ENCODE assay signal across 1 cellular context in the genomic region with DNA sequence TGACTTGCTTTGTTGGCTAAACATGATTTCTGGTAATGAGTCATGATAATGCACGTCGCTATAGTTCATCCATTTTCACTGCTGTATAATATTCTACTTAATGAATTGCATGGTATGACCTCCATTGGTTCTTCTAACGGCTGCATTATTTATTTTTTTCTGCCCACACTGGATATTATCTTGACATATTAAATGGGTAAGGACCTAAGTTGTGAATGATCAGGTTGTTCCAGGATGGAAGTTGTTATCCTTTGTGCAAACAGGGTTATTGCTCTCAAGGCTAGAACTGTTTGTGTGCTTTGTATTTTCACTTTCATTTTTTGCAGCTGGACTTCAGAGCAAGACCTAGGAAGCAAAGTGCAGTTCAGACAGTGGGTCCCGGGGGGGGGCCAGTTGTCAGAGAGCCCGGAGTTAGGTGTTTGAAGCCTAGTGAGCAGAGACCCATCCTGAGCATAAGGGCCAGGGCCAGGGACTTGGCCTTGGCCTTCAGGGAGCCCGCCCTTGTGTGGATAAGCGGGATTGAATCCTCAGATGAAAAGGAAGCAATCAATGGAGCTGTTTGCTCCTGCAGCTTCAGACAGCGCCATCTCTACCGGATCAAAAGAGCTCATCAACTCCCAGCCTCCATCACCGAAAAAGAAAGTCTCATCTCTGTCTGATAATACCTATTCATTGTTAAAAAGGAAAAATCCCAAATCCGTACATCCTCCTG.
A peak's percentile ranks its signal among the peaks of the same experiment; 100 is the strongest.
TF ChIP-seq lines count a peak whose summit lies in the region.

No MANE protein-coding gene starts in this region.

TF ChIP-seq in HepG2, 621 proteins besides CTCF, POLR2A, EP300 and RAD21 (continued from another document and continues in another):
- TF ChIP-seq, protein P1, sequence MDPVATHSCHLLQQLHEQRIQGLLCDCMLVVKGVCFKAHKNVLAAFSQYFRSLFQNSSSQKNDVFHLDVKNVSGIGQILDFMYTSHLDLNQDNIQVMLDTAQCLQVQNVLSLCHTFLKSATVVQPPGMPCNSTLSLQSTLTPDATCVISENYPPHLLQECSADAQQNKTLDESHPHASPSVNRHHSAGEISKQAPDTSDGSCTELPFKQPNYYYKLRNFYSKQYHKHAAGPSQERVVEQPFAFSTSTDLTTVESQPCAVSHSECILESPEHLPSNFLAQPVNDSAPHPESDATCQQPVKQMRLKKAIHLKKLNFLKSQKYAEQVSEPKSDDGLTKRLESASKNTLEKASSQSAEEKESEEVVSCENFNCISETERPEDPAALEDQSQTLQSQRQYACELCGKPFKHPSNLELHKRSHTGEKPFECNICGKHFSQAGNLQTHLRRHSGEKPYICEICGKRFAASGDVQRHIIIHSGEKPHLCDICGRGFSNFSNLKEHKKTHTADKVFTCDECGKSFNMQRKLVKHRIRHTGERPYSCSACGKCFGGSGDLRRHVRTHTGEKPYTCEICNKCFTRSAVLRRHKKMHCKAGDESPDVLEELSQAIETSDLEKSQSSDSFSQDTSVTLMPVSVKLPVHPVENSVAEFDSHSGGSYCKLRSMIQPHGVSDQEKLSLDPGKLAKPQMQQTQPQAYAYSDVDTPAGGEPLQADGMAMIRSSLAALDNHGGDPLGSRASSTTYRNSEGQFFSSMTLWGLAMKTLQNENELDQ (CRISPR knock-in tag; IDR thresholded peaks at IDR 0.05; ENCODE audit: borderline replicate concordance) = no peak
- peak; percentile 49; the same call in 1 of the 2 replicates for TF ChIP-seq ZNF775 (CRISPR knock-in tag; IDR thresholded peaks at IDR 0.05; ENCODE audit: borderline replicate concordance)
- TF ChIP-seq, protein P2, sequence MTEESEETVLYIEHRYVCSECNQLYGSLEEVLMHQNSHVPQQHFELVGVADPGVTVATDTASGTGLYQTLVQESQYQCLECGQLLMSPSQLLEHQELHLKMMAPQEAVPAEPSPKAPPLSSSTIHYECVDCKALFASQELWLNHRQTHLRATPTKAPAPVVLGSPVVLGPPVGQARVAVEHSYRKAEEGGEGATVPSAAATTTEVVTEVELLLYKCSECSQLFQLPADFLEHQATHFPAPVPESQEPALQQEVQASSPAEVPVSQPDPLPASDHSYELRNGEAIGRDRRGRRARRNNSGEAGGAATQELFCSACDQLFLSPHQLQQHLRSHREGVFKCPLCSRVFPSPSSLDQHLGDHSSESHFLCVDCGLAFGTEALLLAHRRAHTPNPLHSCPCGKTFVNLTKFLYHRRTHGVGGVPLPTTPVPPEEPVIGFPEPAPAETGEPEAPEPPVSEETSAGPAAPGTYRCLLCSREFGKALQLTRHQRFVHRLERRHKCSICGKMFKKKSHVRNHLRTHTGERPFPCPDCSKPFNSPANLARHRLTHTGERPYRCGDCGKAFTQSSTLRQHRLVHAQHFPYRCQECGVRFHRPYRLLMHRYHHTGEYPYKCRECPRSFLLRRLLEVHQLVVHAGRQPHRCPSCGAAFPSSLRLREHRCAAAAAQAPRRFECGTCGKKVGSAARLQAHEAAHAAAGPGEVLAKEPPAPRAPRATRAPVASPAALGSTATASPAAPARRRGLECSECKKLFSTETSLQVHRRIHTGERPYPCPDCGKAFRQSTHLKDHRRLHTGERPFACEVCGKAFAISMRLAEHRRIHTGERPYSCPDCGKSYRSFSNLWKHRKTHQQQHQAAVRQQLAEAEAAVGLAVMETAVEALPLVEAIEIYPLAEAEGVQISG (CRISPR knock-in tag; IDR thresholded peaks at IDR 0.05) = peak; percentile 78
- TF ChIP-seq CEBPG (CRISPR knock-in tag; IDR thresholded peaks at IDR 0.05) = peak; percentile 42
- TF ChIP-seq, protein P3, sequence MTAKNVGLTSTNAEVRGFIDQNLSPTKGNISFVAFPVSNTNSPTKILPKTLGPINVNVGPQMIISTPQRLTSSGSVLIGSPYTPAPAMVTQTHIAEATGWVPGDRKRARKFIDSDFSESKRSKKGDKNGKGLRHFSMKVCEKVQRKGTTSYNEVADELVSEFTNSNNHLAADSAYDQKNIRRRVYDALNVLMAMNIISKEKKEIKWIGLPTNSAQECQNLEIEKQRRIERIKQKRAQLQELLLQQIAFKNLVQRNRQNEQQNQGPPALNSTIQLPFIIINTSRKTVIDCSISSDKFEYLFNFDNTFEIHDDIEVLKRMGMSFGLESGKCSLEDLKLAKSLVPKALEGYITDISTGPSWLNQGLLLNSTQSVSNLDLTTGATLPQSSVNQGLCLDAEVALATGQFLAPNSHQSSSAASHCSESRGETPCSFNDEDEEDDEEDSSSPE (CRISPR knock-in tag; IDR thresholded peaks at IDR 0.05) = peak; percentile 31; the same call in 1 of the 2 replicates
- TF ChIP-seq ZNF224 (CRISPR knock-in tag; IDR thresholded peaks at IDR 0.05) = peak; percentile 58; the same call in 1 of the 2 replicates
- peak; percentile 62; the same call in 1 of the 2 replicates for TF ChIP-seq FOXP1 (IDR thresholded peaks at IDR 0.05)
- TF ChIP-seq FOXP1 (CRISPR knock-in tag; IDR thresholded peaks at IDR 0.05) = peak; percentile 90
- TF ChIP-seq, protein P4, sequence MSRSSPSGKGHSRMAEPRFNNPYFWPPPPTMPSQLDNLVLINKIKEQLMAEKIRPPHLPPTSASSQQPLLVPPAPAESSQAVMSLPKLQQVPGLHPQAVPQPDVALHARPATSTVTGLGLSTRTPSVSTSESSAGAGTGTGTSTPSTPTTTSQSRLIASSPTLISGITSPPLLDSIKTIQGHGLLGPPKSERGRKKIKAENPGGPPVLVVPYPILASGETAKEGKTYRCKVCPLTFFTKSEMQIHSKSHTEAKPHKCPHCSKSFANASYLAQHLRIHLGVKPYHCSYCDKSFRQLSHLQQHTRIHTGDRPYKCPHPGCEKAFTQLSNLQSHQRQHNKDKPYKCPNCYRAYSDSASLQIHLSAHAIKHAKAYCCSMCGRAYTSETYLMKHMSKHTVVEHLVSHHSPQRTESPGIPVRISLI (CRISPR knock-in tag; IDR thresholded peaks at IDR 0.05; ENCODE audit: borderline replicate concordance) = peak; percentile 85
- TF ChIP-seq CCDC6 (CRISPR knock-in tag; IDR thresholded peaks at IDR 0.05) = 0 out of 2 replicates have a peak, but pooled peaks have one; percentile 47
- TF ChIP-seq ZNF446 (CRISPR knock-in tag; IDR thresholded peaks at IDR 0.05) = no peak
- TF ChIP-seq U2AF2 (IDR thresholded peaks at IDR 0.05; ENCODE audit: low read depth, low read length) = no peak
- peak; percentile 81 for TF ChIP-seq ZNF703 (CRISPR knock-in tag; IDR thresholded peaks at IDR 0.05; ENCODE audit: borderline replicate concordance)
- TF ChIP-seq, protein P5, sequence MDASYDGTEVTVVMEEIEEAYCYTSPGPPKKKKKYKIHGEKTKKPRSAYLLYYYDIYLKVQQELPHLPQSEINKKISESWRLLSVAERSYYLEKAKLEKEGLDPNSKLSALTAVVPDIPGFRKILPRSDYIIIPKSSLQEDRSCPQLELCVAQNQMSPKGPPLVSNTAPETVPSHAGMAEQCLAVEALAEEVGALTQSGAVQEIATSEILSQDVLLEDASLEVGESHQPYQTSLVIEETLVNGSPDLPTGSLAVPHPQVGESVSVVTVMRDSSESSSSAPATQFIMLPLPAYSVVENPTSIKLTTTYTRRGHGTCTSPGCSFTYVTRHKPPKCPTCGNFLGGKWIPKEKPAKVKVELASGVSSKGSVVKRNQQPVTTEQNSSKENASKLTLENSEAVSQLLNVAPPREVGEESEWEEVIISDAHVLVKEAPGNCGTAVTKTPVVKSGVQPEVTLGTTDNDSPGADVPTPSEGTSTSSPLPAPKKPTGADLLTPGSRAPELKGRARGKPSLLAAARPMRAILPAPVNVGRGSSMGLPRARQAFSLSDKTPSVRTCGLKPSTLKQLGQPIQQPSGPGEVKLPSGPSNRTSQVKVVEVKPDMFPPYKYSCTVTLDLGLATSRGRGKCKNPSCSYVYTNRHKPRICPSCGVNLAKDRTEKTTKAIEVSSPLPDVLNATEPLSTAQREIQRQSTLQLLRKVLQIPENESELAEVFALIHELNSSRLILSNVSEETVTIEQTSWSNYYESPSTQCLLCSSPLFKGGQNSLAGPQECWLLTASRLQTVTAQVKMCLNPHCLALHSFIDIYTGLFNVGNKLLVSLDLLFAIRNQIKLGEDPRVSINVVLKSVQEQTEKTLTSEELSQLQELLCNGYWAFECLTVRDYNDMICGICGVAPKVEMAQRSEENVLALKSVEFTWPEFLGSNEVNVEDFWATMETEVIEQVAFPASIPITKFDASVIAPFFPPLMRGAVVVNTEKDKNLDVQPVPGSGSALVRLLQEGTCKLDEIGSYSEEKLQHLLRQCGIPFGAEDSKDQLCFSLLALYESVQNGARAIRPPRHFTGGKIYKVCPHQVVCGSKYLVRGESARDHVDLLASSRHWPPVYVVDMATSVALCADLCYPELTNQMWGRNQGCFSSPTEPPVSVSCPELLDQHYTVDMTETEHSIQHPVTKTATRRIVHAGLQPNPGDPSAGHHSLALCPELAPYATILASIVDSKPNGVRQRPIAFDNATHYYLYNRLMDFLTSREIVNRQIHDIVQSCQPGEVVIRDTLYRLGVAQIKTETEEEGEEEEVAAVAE (CRISPR knock-in tag; IDR thresholded peaks at IDR 0.05; ENCODE audit: borderline replicate concordance) = no peak; the same call in 1 of the 2 replicates
- TF ChIP-seq ZNF24 (IDR thresholded peaks at IDR 0.05) = no peak; the same call in 1 of the 2 replicates
- 0 out of 2 replicates have a peak, but pooled peaks have one; percentile 16 for TF ChIP-seq RFX5 (IDR thresholded peaks at IDR 0.05; ENCODE audit: low read depth, low read length)
- TF ChIP-seq, protein P6, sequence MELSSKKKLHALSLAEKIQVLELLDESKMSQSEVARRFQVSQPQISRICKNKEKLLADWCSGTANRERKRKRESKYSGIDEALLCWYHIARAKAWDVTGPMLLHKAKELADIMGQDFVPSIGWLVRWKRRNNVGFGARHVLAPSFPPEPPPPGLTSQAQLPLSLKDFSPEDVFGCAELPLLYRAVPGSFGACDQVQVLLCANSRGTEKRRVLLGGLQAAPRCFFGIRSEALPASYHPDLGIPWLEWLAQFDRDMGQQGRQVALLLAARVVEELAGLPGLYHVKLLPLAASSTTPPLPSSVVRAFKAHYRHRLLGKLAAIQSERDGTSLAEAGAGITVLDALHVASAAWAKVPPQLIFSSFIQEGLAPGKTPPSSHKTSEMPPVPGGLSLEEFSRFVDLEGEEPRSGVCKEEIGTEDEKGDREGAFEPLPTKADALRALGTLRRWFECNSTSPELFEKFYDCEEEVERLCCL (CRISPR knock-in tag; IDR thresholded peaks at IDR 0.05; ENCODE audit: borderline replicate concordance) = 0 out of 2 replicates have a peak, but pooled peaks have one; percentile 64
- TF ChIP-seq, protein P7, sequence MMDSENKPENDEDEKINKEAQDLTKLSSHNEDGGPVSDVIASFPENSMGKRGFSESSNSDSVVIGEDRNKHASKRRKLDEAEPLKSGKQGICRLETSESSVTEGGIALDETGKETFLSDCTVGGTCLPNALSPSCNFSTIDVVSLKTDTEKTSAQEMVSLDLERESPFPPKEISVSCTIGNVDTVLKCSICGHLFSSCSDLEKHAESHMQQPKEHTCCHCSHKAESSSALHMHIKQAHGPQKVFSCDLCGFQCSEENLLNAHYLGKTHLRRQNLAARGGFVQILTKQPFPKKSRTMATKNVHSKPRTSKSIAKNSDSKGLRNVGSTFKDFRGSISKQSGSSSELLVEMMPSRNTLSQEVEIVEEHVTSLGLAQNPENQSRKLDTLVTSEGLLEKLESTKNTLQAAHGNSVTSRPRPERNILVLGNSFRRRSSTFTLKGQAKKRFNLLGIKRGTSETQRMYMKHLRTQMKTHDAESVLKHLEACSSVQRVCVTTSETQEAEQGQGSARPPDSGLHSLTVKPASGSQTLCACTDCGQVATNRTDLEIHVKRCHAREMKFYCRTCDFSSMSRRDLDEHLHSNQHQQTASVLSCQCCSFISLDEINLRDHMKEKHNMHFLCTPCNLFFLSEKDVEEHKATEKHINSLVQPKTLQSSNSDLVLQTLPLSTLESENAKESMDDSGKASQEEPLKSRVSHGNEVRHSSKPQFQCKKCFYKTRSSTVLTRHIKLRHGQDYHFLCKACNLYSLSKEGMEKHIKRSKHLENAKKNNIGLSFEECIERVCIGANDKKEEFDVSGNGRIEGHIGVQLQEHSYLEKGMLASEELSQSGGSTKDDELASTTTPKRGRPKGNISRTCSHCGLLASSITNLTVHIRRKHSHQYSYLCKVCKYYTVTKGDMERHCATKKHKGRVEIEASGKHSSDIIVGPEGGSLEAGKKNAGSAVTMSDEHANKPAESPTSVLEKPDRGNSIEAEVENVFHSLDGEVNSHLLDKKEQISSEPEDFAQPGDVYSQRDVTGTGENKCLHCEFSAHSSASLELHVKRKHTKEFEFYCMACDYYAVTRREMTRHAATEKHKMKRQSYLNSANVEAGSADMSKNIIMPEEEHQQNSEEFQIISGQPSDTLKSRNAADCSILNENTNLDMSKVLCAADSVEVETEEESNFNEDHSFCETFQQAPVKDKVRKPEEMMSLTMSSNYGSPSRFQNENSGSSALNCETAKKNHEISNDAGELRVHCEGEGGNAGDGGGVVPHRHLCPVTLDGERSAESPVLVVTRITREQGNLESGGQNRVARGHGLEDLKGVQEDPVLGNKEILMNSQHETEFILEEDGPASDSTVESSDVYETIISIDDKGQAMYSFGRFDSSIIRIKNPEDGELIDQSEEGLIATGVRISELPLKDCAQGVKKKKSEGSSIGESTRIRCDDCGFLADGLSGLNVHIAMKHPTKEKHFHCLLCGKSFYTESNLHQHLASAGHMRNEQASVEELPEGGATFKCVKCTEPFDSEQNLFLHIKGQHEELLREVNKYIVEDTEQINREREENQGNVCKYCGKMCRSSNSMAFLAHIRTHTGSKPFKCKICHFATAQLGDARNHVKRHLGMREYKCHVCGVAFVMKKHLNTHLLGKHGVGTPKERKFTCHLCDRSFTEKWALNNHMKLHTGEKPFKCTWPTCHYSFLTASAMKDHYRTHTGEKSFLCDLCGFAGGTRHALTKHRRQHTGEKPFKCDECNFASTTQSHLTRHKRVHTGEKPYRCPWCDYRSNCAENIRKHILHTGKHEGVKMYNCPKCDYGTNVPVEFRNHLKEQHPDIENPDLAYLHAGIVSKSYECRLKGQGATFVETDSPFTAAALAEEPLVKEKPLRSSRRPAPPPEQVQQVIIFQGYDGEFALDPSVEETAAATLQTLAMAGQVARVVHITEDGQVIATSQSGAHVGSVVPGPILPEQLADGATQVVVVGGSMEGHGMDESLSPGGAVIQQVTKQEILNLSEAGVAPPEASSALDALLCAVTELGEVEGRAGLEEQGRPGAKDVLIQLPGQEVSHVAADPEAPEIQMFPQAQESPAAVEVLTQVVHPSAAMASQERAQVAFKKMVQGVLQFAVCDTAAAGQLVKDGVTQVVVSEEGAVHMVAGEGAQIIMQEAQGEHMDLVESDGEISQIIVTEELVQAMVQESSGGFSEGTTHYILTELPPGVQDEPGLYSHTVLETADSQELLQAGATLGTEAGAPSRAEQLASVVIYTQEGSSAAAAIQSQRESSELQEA (CRISPR knock-in tag; IDR thresholded peaks at IDR 0.05; ENCODE audit: not compliant biosample characterization) = no peak
- no peak for TF ChIP-seq ZNF101 (CRISPR knock-in tag; IDR thresholded peaks at IDR 0.05; ENCODE audit: borderline replicate concordance, low read depth)
- TF ChIP-seq ZNF33A (CRISPR knock-in tag; IDR thresholded peaks at IDR 0.05; ENCODE audit: borderline replicate concordance) = no peak
- peak; percentile 96; the same call in 1 of the 2 replicates for TF ChIP-seq CHD4 (IDR thresholded peaks at IDR 0.05; ENCODE audit: borderline replicate concordance, low read length)
- no peak for TF ChIP-seq ZNF547 (CRISPR knock-in tag; IDR thresholded peaks at IDR 0.05)
- TF ChIP-seq, protein P8, sequence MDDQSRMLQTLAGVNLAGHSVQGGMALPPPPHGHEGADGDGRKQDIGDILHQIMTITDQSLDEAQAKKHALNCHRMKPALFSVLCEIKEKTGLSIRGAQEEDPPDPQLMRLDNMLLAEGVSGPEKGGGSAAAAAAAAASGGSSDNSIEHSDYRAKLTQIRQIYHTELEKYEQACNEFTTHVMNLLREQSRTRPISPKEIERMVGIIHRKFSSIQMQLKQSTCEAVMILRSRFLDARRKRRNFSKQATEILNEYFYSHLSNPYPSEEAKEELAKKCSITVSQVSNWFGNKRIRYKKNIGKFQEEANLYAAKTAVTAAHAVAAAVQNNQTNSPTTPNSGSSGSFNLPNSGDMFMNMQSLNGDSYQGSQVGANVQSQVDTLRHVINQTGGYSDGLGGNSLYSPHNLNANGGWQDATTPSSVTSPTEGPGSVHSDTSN (CRISPR knock-in tag; IDR thresholded peaks at IDR 0.05; ENCODE audit: borderline replicate concordance) = no peak
- TF ChIP-seq WIZ (CRISPR knock-in tag; IDR thresholded peaks at IDR 0.05) = no peak; the same call in 1 of the 2 replicates
- TF ChIP-seq SMARCC2 (IDR thresholded peaks at IDR 0.05) = no peak
- TF ChIP-seq NAIF1 (CRISPR knock-in tag; IDR thresholded peaks at IDR 0.05; ENCODE audit: borderline replicate concordance) = no peak
